15 cellular contexts compared by ENCODE assay signal in the genomic region with DNA sequence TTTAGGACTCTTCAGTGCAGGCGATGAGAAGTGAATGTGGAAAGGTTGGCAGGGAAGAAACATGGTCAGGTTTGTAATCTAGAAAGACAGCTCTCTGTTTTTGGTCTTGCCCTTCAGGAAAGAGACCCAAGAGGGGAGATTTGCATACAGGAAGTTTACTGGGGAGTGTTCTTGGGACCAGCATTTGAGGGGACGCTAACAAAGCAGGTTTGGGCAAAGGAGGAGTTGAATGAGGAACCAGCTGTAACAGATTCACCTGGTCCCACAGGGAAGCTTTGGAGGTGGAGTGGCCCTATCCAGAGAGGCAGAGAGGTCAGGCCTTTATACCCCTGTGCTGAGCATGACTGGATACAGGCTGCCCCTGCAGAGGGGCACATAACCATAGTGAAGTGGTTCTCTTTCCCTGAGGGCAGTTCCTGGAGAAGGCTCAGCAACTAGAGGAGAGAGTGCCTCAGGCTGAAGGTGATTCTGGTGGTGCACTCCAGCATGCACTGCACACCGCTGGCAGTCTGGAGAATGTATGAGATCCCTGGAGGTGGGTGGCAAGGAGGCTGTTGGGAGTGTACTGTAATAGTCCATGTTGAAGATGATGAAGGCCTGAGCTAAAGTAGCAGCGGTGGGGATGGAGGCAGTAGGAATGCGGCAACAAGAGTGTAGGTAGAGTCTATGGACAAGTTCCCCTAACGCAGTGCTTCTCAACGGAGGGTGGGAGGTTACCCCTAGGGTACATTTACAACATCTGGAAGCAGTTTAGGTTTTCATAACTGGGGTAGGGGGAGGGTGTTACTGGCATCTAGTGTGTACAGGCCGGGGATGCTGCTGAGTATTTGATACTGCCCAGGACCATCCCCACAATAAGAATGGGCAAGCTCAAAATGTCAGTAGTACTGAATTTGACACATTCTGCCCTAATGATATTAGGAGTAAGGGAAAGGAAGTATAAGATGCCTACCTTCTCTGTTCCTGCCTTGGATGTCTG. TPM values are rescaled to one million over a fixed set of nuclear protein-coding genes. Genes with fewer than 3 reads are reported as not detected.
DNase-seq lines count a peak whose midpoint lies in the region; ATAC-seq and TF ChIP-seq lines count a peak whose summit lies in the region.
"Had no signal": no experiment of that assay in that cellular context is flagged by ENCODE, and none has a peak within 500 bp of the region (broad histone marks: within the 10 kb centered on the region; RNA-seq: fewer than 3 reads in every experiment).

No MANE protein-coding gene starts in this region.

- intact Hi-C loops in left colon (cut with DNase I, micrococcal nuclease), result no loop called here

- no peaks in the 10 kb centered on the region for H3K9me3 ChIP-seq in endodermal cell (ENCODE audit: control insufficient read depth, low read length)
- H3K9me3 ChIP-seq in smooth muscle cell (replicated peaks; ENCODE audit: low read depth), result no peaks in the 10 kb centered on the region
- H3K9me3 ChIP-seq: gastroesophageal sphincter had no signal

- TF ChIP-seq CTCF in endodermal cell (conservative IDR thresholded peaks at IDR 0.05), result no peak
- no peak for TF ChIP-seq CTCF in smooth muscle cell (IDR thresholded peaks at IDR 0.05; ENCODE audit: borderline replicate concordance, insufficient read depth, poor library complexity, severe bottlenecking)
- no peak for TF ChIP-seq CTCF in foreskin fibroblast (IDR thresholded peaks at IDR 0.05; ENCODE audit: low read depth, low read length)

- no peaks in the 10 kb centered on the region for H3K27me3 ChIP-seq in endodermal cell (ENCODE audit: control insufficient read depth, insufficient read depth, low read length, poor library complexity, severe bottlenecking)
- H3K27me3 ChIP-seq in smooth muscle cell (ENCODE audit: low read depth), result no peaks in the 10 kb centered on the region
- H3K27me3 ChIP-seq: gastroesophageal sphincter had no signal

- peaks cover 7% of the 10 kb centered on the region for H3K4me1 ChIP-seq in endodermal cell (ENCODE audit: control insufficient read depth, insufficient read depth, low read length)
- peaks cover 12% of the 10 kb centered on the region for H3K4me1 ChIP-seq in smooth muscle cell (ENCODE audit: low read depth)

- no peaks in the 10 kb centered on the region for H3K9me3 Mint-ChIP-seq in endodermal cell
- H3K9me3 Mint-ChIP-seq: central memory CD8-positive, alpha-beta T cell; T-cell had no signal

- no peaks in the 10 kb centered on the region for H3K36me3 ChIP-seq in endodermal cell (ENCODE audit: control insufficient read depth, insufficient read depth, low read length)
- H3K36me3 ChIP-seq in smooth muscle cell (ENCODE audit: low read depth), result no peaks in the 10 kb centered on the region
- H3K36me3 ChIP-seq: gastroesophageal sphincter had no signal

- H3K4me3 ChIP-seq in endodermal cell (ENCODE audit: low read length) (no peak overlapping the region), smooth muscle cell (no peak overlapping the region), foreskin fibroblast (ENCODE audit: low read depth in 1 of 2, low read length in 2 of 2) (no peak overlapping the region)
- H3K4me3 ChIP-seq: gastroesophageal sphincter had no signal

- H3F3A ChIP-seq in smooth muscle cell (ENCODE audit: low read depth), result no peaks in the 10 kb centered on the region

- DNase-seq in endodermal cell, result peak; percentile 70
- DNase-seq in SHP77 treated with DMSO at 0.1 percent for 48 hours (lab: John Stamatoyannopoulos, UW), result no peak
- DNase-seq in smooth muscle cell (lab: John Stamatoyannopoulos, UW; ENCODE audit: unreplicated experiment), result no peak
- no peak for DNase-seq in foreskin fibroblast
- no peak for DNase-seq in left colon
- DNase-seq: activated CD8-positive, alpha-beta memory T cell treated with anti-CD3 and anti-CD28 coated beads, Interleukin-2, amount 50 U/mL, for 4 hours; midbrain; NCI-H226; stimulated activated CD4-positive, alpha-beta T cell treated with anti-CD3 and anti-CD28 coated beads, Interleukin-12 subunit alpha, Interleukin-12 subunit beta, amount 100 ng/mL, for 4 hours; T-cell had no signal

- ATAC-seq in GM18498 (IDR thresholded peaks at IDR 0.05; ENCODE audit: unreplicated experiment) (peak; percentile 88), GM21447 (IDR thresholded peaks at IDR 0.05; ENCODE audit: unreplicated experiment) (peak; percentile 92), HG03108 (IDR thresholded peaks at IDR 0.05; ENCODE audit: unreplicated experiment) (peak; percentile 85), left colon (no peak)
- ATAC-seq: gastroesophageal sphincter, T-cell had no signal

- no peak overlapping the region for H3K9ac ChIP-seq in endodermal cell (ENCODE audit: extremely low read depth, low read length, poor library complexity, severe bottlenecking)
- H3K9ac ChIP-seq in smooth muscle cell (ENCODE audit: low read depth), result no peak overlapping the region

- peak overlapping the region; percentile 90 for H3K27ac Mint-ChIP-seq in endodermal cell
- H3K27ac Mint-ChIP-seq: T-cell had no signal

- 87 to 90% methylated on average over 7 to 8 of the region's 8 CpGs for WGBS in endodermal cell (ENCODE audit: insufficient coverage in 1 of 2, insufficient read length in 1 of 2), 2 experiments
- 82% methylated on average over 8 of the region's 8 CpGs for WGBS in smooth muscle cell (ENCODE audit: low lambda C conversion rate)

- peaks cover 2% of the 10 kb centered on the region for H3K36me3 Mint-ChIP-seq in endodermal cell (ENCODE audit: low read depth)

- H3K4me1 Mint-ChIP-seq in endodermal cell, result peaks cover 62% of the 10 kb centered on the region

- no peaks in the 10 kb centered on the region for H4K20me1 ChIP-seq in smooth muscle cell (ENCODE audit: low read depth)

- no peak overlapping the region for H3K4me2 ChIP-seq in smooth muscle cell

- H3K27me3 Mint-ChIP-seq in endodermal cell (ENCODE audit: insufficient read depth), result no peaks in the 10 kb centered on the region
- H3K27me3 Mint-ChIP-seq: central memory CD8-positive, alpha-beta T cell; T-cell had no signal

- no peak overlapping the region for H3K4me3 Mint-ChIP-seq in endodermal cell
- H3K4me3 Mint-ChIP-seq: central memory CD8-positive, alpha-beta T cell; T-cell had no signal

- H3K27ac ChIP-seq in endodermal cell (ENCODE audit: low read depth, low read length), result no peak overlapping the region
- no peak overlapping the region for H3K27ac ChIP-seq in smooth muscle cell (ENCODE audit: low read depth)
- H3K27ac ChIP-seq: gastroesophageal sphincter had no signal

- no peaks in the 10 kb centered on the region for H3K79me2 ChIP-seq in smooth muscle cell (ENCODE audit: low read depth)

- no peak overlapping the region for H2AFZ ChIP-seq in smooth muscle cell (ENCODE audit: low read depth)

RNA-seq across cellular contexts. Expression of a gene that starts 37.2 kb away (rescaled TPM):
- total RNA-seq in endodermal cell (10 to 100 TPM; 42.2 to 55.3 TPM), smooth muscle cell (8.1 and 8.2 TPM in 2 replicates), left colon (100 to 1,000 TPM in 1 of 2 donors, 10 to 100 TPM in 1; 58.4 to 128 TPM)
- 24.1 TPM for polyA plus RNA-seq in endodermal cell (2013, experiment 1 of 2)
- 19.3 TPM for polyA plus RNA-seq in endodermal cell (2013, experiment 2 of 2)
- 3.8 and 5.0 TPM in 2 replicates for polyA plus RNA-seq in smooth muscle cell
